ENCODE assay signal across 34 cellular contexts in genomic region chr3:68958932-68959331, GRCh38.
"Had no signal": no experiment of that assay in that cellular context is flagged by ENCODE, and none has a peak within 500 bp of the region (broad histone marks: within the 10 kb centered on the region; RNA-seq: fewer than 3 reads in every experiment).

No MANE protein-coding gene starts in this region.

- H3K36me3 Mint-ChIP-seq: activated CD8-positive, alpha-beta memory T cell treated with anti-CD3 and anti-CD28 coated beads, Interleukin-2, amount 10 ng/mL, durations not matched to agents 7 days and 5 days; activated naive CD4-positive, alpha-beta T cell treated with anti-CD3 and anti-CD28 coated beads, Interleukin-2, amount 10 ng/mL, durations not matched to agents 7 days and 5 days; activated naive CD4-positive, alpha-beta T cell treated with anti-CD3 and anti-CD28 coated beads, Interleukin-2, amount 50 U/mL, for 24 hours; activated naive CD8-positive, alpha-beta T cell; activated naive CD8-positive, alpha-beta T cell treated with anti-CD3 and anti-CD28 coated beads, Interleukin-2, amount 10 ng/mL, durations not matched to agents 7 days and 5 days; brain; WTC11 had no signal

- H3K4me3 Mint-ChIP-seq: activated CD4-positive, alpha-beta memory T cell treated with anti-CD3 and anti-CD28 coated beads, Interleukin-2, amount 10 ng/mL, durations not matched to agents 7 days and 5 days; activated CD4-positive, alpha-beta T cell treated with anti-CD3 and anti-CD28 coated beads for 36 hours; activated CD4-positive, alpha-beta T cell treated with anti-CD3 and anti-CD28 coated beads, Interleukin-2, amount 10 ng/mL, durations not matched to agents 7 days and 5 days; activated CD8-positive, alpha-beta memory T cell treated with anti-CD3 and anti-CD28 coated beads, Interleukin-2, amount 10 ng/mL, durations not matched to agents 7 days and 5 days; activated CD8-positive, alpha-beta T cell treated with anti-CD3 and anti-CD28 coated beads, Interleukin-2, amount 10 ng/mL, durations not matched to agents 7 days and 5 days; activated naive CD4-positive, alpha-beta T cell treated with anti-CD3 and anti-CD28 coated beads, Interleukin-2, amount 10 ng/mL, durations not matched to agents 7 days and 5 days; activated naive CD4-positive, alpha-beta T cell treated with anti-CD3 and anti-CD28 coated beads, Interleukin-2, amount 50 U/mL, for 24 hours; activated naive CD8-positive, alpha-beta T cell; activated naive CD8-positive, alpha-beta T cell treated with anti-CD3 and anti-CD28 coated beads, Interleukin-2, amount 10 ng/mL, durations not matched to agents 7 days and 5 days; activated naive CD8-positive, alpha-beta T cell treated with anti-CD3 and anti-CD28 coated beads, Interleukin-2, amount 50 U/mL, for 24 hours; activated T-cell treated with anti-CD3 and anti-CD28 coated beads, Interleukin-2, amount 50 U/mL, for 24 hours; brain; central memory CD8-positive, alpha-beta T cell; T-helper 2 cell treated with Interferon-gamma antibody and Interleukin-4, amounts not matched to agents 5 μg/mL and 100 μg/mL, for 36 hours; WTC11 had no signal

- H3K4me1 Mint-ChIP-seq: activated CD4-positive, alpha-beta memory T cell treated with anti-CD3 and anti-CD28 coated beads, Interleukin-2, amount 10 ng/mL, durations not matched to agents 7 days and 5 days; activated CD4-positive, alpha-beta T cell treated with anti-CD3 and anti-CD28 coated beads for 36 hours; activated CD4-positive, alpha-beta T cell treated with anti-CD3 and anti-CD28 coated beads, Interleukin-2, amount 10 ng/mL, durations not matched to agents 7 days and 5 days; activated CD8-positive, alpha-beta memory T cell treated with anti-CD3 and anti-CD28 coated beads, Interleukin-2, amount 10 ng/mL, durations not matched to agents 7 days and 5 days; activated naive CD4-positive, alpha-beta T cell treated with anti-CD3 and anti-CD28 coated beads, Interleukin-2, amount 10 ng/mL, durations not matched to agents 7 days and 5 days; activated naive CD4-positive, alpha-beta T cell treated with anti-CD3 and anti-CD28 coated beads, Interleukin-2, amount 50 U/mL, for 24 hours; activated naive CD8-positive, alpha-beta T cell treated with anti-CD3 and anti-CD28 coated beads, Interleukin-2, amount 10 ng/mL, durations not matched to agents 7 days and 5 days; activated naive CD8-positive, alpha-beta T cell treated with anti-CD3 and anti-CD28 coated beads, Interleukin-2, amount 50 U/mL, for 24 hours; central memory CD8-positive, alpha-beta T cell had no signal

- H3K27ac Mint-ChIP-seq: activated CD4-positive, alpha-beta memory T cell treated with anti-CD3 and anti-CD28 coated beads, Interleukin-2, amount 10 ng/mL, durations not matched to agents 7 days and 5 days; activated CD4-positive, alpha-beta T cell treated with anti-CD3 and anti-CD28 coated beads for 36 hours; activated CD4-positive, alpha-beta T cell treated with anti-CD3 and anti-CD28 coated beads, Interleukin-2, amount 10 ng/mL, durations not matched to agents 7 days and 5 days; activated CD8-positive, alpha-beta memory T cell treated with anti-CD3 and anti-CD28 coated beads, Interleukin-2, amount 10 ng/mL, durations not matched to agents 7 days and 5 days; activated CD8-positive, alpha-beta T cell treated with anti-CD3 and anti-CD28 coated beads, Interleukin-2, amount 10 ng/mL, durations not matched to agents 7 days and 5 days; activated naive CD4-positive, alpha-beta T cell treated with anti-CD3 and anti-CD28 coated beads, Interleukin-2, amount 10 ng/mL, durations not matched to agents 7 days and 5 days; activated naive CD4-positive, alpha-beta T cell treated with anti-CD3 and anti-CD28 coated beads, Interleukin-2, amount 50 U/mL, for 24 hours; activated naive CD8-positive, alpha-beta T cell; activated naive CD8-positive, alpha-beta T cell treated with anti-CD3 and anti-CD28 coated beads, Interleukin-2, amount 10 ng/mL, durations not matched to agents 7 days and 5 days; activated naive CD8-positive, alpha-beta T cell treated with anti-CD3 and anti-CD28 coated beads, Interleukin-2, amount 50 U/mL, for 24 hours; activated T-cell treated with anti-CD3 and anti-CD28 coated beads, Interleukin-2, amount 50 U/mL, for 24 hours; activated T-helper 2 cell treated with anti-CD3 and anti-CD28 coated beads, Interferon-gamma antibody, Interleukin-2, Interleukin-4, amounts not matched to agents 10 μg/mL and 5 μg/mL and 100 μg/mL, durations not matched to agents 14 hours and 24 hours and 36 hours; brain; T-helper 2 cell treated with Interferon-gamma antibody and Interleukin-4, amounts not matched to agents 5 μg/mL and 100 μg/mL, for 36 hours; WTC11 had no signal

- ATAC-seq: activated CD4-positive, alpha-beta T cell treated with anti-CD3 and anti-CD28 coated beads for 36 hours; activated CD4-positive, CD25-positive, alpha-beta regulatory T cell treated with anti-CD3 and anti-CD28 coated beads, Interleukin-2, amount 50 U/mL, for 24 hours; activated CD8-positive, alpha-beta memory T cell treated with anti-CD3 and anti-CD28 coated beads, Interleukin-2, amount 10 ng/mL, durations not matched to agents 7 days and 5 days; activated CD8-positive, alpha-beta T cell treated with anti-CD3 and anti-CD28 coated beads, Interleukin-2, amount 10 ng/mL, durations not matched to agents 7 days and 5 days; activated naive CD8-positive, alpha-beta T cell treated with anti-CD3 and anti-CD28 coated beads, Interleukin-2, amount 50 U/mL, for 24 hours; WTC11 had no signal

- DNase-seq: activated CD4-positive, alpha-beta memory T cell treated with anti-CD3 and anti-CD28 coated beads, Interleukin-2, amount 10 ng/mL, durations not matched to agents 7 days and 5 days; activated CD4-positive, alpha-beta T cell treated with anti-CD3 and anti-CD28 coated beads for 1 hour; activated CD4-positive, alpha-beta T cell treated with anti-CD3 and anti-CD28 coated beads for 36 hours; activated CD4-positive, alpha-beta T cell treated with anti-CD3 and anti-CD28 coated beads for 48 hours; activated CD4-positive, alpha-beta T cell treated with anti-CD3 and anti-CD28 coated beads, Interleukin-2, amount 10 ng/mL, durations not matched to agents 7 days and 5 days; activated CD4-positive, alpha-beta T cell treated with anti-CD3 and anti-CD28 coated beads, Interleukin-2, amount 50 U/mL, for 48 hours; activated CD4-positive, CD25-positive, alpha-beta regulatory T cell; activated CD8-positive, alpha-beta memory T cell treated with anti-CD3 and anti-CD28 coated beads for 24 hours; activated CD8-positive, alpha-beta memory T cell treated with anti-CD3 and anti-CD28 coated beads, Interleukin-2, amount 10 ng/mL, durations not matched to agents 7 days and 5 days; activated CD8-positive, alpha-beta memory T cell treated with anti-CD3 and anti-CD28 coated beads, Interleukin-2, amount 50 U/mL, for 48 hours; activated CD8-positive, alpha-beta T cell treated with anti-CD3 and anti-CD28 coated beads, Interleukin-2, amount 10 ng/mL, durations not matched to agents 7 days and 5 days; activated effector memory CD4-positive, alpha-beta T cell treated with Interleukin-2 at 50 U/mL for 16 hours; activated gamma-delta T cell; activated naive CD4-positive, alpha-beta T cell treated with anti-CD3 and anti-CD28 coated beads, Interleukin-2, amount 10 ng/mL, durations not matched to agents 7 days and 5 days; activated naive CD4-positive, alpha-beta T cell treated with Interleukin-2 at 50 U/mL for 16 hours; activated naive CD8-positive, alpha-beta T cell treated with anti-CD3 and anti-CD28 coated beads, Interleukin-2, amount 10 ng/mL, durations not matched to agents 7 days and 5 days; activated naive CD8-positive, alpha-beta T cell treated with anti-CD3 and anti-CD28 coated beads, Interleukin-2, amount 50 U/mL, for 24 hours; activated T-cell treated with anti-CD3 and anti-CD28 coated beads, Interleukin-2, amount 50 U/mL, for 24 hours; activated T-cell treated with anti-CD3 and anti-CD28 coated beads, Interleukin-2, amount 50 U/mL, for 48 hours; amygdala; anterior cingulate cortex; caudate nucleus; cerebellar nuclear complex; T-helper 2 cell; T-helper 9 cell; WERI-Rb-1 had no signal

- H3K9me3 Mint-ChIP-seq: activated CD4-positive, alpha-beta memory T cell treated with anti-CD3 and anti-CD28 coated beads, Interleukin-2, amount 10 ng/mL, durations not matched to agents 7 days and 5 days; activated CD4-positive, alpha-beta T cell treated with anti-CD3 and anti-CD28 coated beads, Interleukin-2, amount 10 ng/mL, durations not matched to agents 7 days and 5 days; activated naive CD4-positive, alpha-beta T cell treated with anti-CD3 and anti-CD28 coated beads, Interleukin-2, amount 10 ng/mL, durations not matched to agents 7 days and 5 days; activated naive CD4-positive, alpha-beta T cell treated with anti-CD3 and anti-CD28 coated beads, Interleukin-2, amount 50 U/mL, for 24 hours; activated naive CD8-positive, alpha-beta T cell treated with anti-CD3 and anti-CD28 coated beads, Interleukin-2, amount 10 ng/mL, durations not matched to agents 7 days and 5 days; activated naive CD8-positive, alpha-beta T cell treated with anti-CD3 and anti-CD28 coated beads, Interleukin-2, amount 50 U/mL, for 24 hours; activated T-cell treated with anti-CD3 and anti-CD28 coated beads, Interleukin-2, amount 50 U/mL, for 24 hours; activated T-helper 2 cell treated with anti-CD3 and anti-CD28 coated beads, Interferon-gamma antibody, Interleukin-2, Interleukin-4, amounts not matched to agents 10 μg/mL and 5 μg/mL and 100 μg/mL, durations not matched to agents 14 hours and 24 hours and 36 hours; central memory CD8-positive, alpha-beta T cell; T-helper 2 cell treated with Interferon-gamma antibody and Interleukin-4, amounts not matched to agents 5 μg/mL and 100 μg/mL, for 36 hours had no signal
